Comparison of ENCODE assay signal across 1 cellular context in genomic region chr11:45803981-45804805, GRCh38.
A peak's percentile ranks its signal among the peaks of the same experiment; 100 is the strongest.
TF ChIP-seq lines count a peak whose summit lies in the region.

No MANE protein-coding gene starts in this region.

TF ChIP-seq in HepG2, 621 proteins besides CTCF, POLR2A, EP300 and RAD21 (continued from another document and continues in another):
- peak; percentile 30; the same call in 1 of the 2 replicates for TF ChIP-seq IKZF5 (CRISPR knock-in tag; IDR thresholded peaks at IDR 0.05)
- TF ChIP-seq DMAP1 (CRISPR knock-in tag; IDR thresholded peaks at IDR 0.05): no peak
- peak; percentile 50; the same call in 1 of the 2 replicates for TF ChIP-seq ETV5 (CRISPR knock-in tag; IDR thresholded peaks at IDR 0.05; ENCODE audit: borderline replicate concordance)
- 0 out of 2 replicates have a peak, but pooled peaks have one; percentile 19 for TF ChIP-seq CCDC6 (CRISPR knock-in tag; IDR thresholded peaks at IDR 0.05)
- peak; percentile 14; the same call in 1 of the 2 replicates for TF ChIP-seq TFDP1 (CRISPR knock-in tag; IDR thresholded peaks at IDR 0.05; ENCODE audit: borderline replicate concordance)
- TF ChIP-seq ZNF883 (CRISPR knock-in tag; IDR thresholded peaks at IDR 0.05; ENCODE audit: not compliant biosample characterization): peak; percentile 85
- TF ChIP-seq ZNF333 (CRISPR knock-in tag; IDR thresholded peaks at IDR 0.05; ENCODE audit: borderline replicate concordance): 0 out of 2 replicates have a peak, but pooled peaks have one; percentile 45
- TF ChIP-seq MAX (IDR thresholded peaks at IDR 0.05): peak; percentile 68
- peak; percentile 56; the same call in 1 of the 2 replicates for TF ChIP-seq ZIK1 (CRISPR knock-in tag; IDR thresholded peaks at IDR 0.05; ENCODE audit: borderline replicate concordance, low read depth)
- peak; percentile 52; the same call in 1 of the 2 replicates for TF ChIP-seq KAT8 (CRISPR knock-in tag; IDR thresholded peaks at IDR 0.05)
- TF ChIP-seq XRCC5 (optimal IDR thresholded peaks at IDR 0.05; ENCODE audit: low read length): peak; percentile 40
- TF ChIP-seq RFXAP (CRISPR knock-in tag; IDR thresholded peaks at IDR 0.05; ENCODE audit: borderline replicate concordance): 0 out of 2 replicates have a peak, but pooled peaks have one; percentile 7
- TF ChIP-seq ZNF777 (CRISPR knock-in tag; IDR thresholded peaks at IDR 0.05): peak; percentile 78
- peak; percentile 78; the same call in 1 of the 2 replicates for TF ChIP-seq ZNF350 (CRISPR knock-in tag; IDR thresholded peaks at IDR 0.05; ENCODE audit: borderline replicate concordance, low read depth)
- TF ChIP-seq ELF3 (CRISPR knock-in tag; IDR thresholded peaks at IDR 0.05): peak; percentile 77
- TF ChIP-seq ZBED4 (CRISPR knock-in tag; IDR thresholded peaks at IDR 0.05; ENCODE audit: borderline replicate concordance): peak; percentile 10; the same call in 1 of the 2 replicates
- TF ChIP-seq ZNF30 (CRISPR knock-in tag; IDR thresholded peaks at IDR 0.05): 0 out of 2 replicates have a peak, but pooled peaks have one; percentile 48
- TF ChIP-seq SRY (CRISPR knock-in tag; IDR thresholded peaks at IDR 0.05): 0 out of 2 replicates have a peak, but pooled peaks have one; percentile 21
- TF ChIP-seq MED8 (CRISPR knock-in tag; IDR thresholded peaks at IDR 0.05; ENCODE audit: insufficient replicate concordance): peak; percentile 17
- TF ChIP-seq ZNF503 (CRISPR knock-in tag; IDR thresholded peaks at IDR 0.05): peak; percentile 12; the same call in 1 of the 2 replicates
- TF ChIP-seq SMAD1 (CRISPR knock-in tag; IDR thresholded peaks at IDR 0.05; ENCODE audit: borderline replicate concordance, low read depth): peak; percentile 42; the same call in 1 of the 2 replicates
- no peak for TF ChIP-seq ZBTB40 (IDR thresholded peaks at IDR 0.05)
- TF ChIP-seq ZBTB40 (CRISPR knock-in tag; IDR thresholded peaks at IDR 0.05): 0 out of 2 replicates have a peak, but pooled peaks have one; percentile 33
- no peak for TF ChIP-seq MNT (IDR thresholded peaks at IDR 0.05)
- no peak for TF ChIP-seq ZNF205 (CRISPR knock-in tag; IDR thresholded peaks at IDR 0.05)
- TF ChIP-seq SPEN (CRISPR knock-in tag; IDR thresholded peaks at IDR 0.05; ENCODE audit: low read depth): peak; percentile 36; the same call in 1 of the 2 replicates
- TF ChIP-seq HMGXB4 (CRISPR knock-in tag; IDR thresholded peaks at IDR 0.05; ENCODE audit: borderline replicate concordance in 1 of 2, low read depth in 1 of 2): peak; percentile 46 to 65; a peak in 2 of 4 replicates
- TF ChIP-seq AKAP8 (CRISPR knock-in tag; IDR thresholded peaks at IDR 0.05): 0 out of 2 replicates have a peak, but pooled peaks have one; percentile 12
- no peak for TF ChIP-seq ZFP90 (CRISPR knock-in tag; IDR thresholded peaks at IDR 0.05; ENCODE audit: borderline replicate concordance)
- TF ChIP-seq WIZ (CRISPR knock-in tag; IDR thresholded peaks at IDR 0.05): peak; percentile 19; the same call in 1 of the 2 replicates
- TF ChIP-seq ZNF710 (CRISPR knock-in tag; IDR thresholded peaks at IDR 0.05; ENCODE audit: borderline replicate concordance): no peak
